In the genomic region with DNA sequence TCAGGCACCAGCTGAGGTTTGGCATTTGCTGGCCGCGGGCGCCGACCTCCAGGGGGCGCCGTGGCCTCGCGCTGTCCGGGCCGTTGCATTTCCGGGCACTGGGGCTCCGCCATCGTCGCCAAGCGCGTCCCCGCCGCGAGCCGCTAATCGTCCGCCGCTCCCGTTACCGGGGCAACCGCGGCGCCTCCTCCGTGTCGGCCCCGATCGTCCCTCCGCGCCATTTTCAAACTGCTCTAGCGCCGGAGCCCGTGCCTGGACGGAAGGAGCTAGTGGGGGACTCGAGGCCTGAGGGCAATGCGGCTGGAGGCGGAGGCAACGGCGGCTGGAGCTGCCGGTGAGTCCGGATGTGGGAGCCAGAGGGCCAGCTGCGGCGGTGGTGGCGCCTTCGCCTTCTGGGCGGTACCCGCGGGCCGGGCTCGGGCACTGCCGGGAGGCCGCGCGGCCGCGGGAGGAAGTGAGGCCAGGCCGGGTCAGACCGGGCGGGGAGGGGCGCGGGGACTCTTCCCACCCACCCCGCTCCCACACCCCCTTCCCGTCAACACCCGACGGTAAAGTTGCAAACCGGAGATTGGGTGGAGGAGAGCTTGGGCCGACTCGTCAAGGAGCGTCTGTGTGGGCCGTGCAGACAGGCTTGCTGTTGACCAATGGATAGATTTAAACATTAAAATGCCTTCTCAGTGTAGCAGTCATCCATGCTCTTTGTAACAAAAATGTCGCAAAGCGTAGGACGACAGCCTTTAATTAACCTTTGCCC, we compare ENCODE assay signal across 8 cellular contexts. TPM values are rescaled to one million over a fixed set of nuclear protein-coding genes. Genes with fewer than 3 reads are reported as not detected.
DNase-seq lines count a peak whose midpoint lies in the region; ATAC-seq and TF ChIP-seq lines count a peak whose summit lies in the region.

A gene with protein sequence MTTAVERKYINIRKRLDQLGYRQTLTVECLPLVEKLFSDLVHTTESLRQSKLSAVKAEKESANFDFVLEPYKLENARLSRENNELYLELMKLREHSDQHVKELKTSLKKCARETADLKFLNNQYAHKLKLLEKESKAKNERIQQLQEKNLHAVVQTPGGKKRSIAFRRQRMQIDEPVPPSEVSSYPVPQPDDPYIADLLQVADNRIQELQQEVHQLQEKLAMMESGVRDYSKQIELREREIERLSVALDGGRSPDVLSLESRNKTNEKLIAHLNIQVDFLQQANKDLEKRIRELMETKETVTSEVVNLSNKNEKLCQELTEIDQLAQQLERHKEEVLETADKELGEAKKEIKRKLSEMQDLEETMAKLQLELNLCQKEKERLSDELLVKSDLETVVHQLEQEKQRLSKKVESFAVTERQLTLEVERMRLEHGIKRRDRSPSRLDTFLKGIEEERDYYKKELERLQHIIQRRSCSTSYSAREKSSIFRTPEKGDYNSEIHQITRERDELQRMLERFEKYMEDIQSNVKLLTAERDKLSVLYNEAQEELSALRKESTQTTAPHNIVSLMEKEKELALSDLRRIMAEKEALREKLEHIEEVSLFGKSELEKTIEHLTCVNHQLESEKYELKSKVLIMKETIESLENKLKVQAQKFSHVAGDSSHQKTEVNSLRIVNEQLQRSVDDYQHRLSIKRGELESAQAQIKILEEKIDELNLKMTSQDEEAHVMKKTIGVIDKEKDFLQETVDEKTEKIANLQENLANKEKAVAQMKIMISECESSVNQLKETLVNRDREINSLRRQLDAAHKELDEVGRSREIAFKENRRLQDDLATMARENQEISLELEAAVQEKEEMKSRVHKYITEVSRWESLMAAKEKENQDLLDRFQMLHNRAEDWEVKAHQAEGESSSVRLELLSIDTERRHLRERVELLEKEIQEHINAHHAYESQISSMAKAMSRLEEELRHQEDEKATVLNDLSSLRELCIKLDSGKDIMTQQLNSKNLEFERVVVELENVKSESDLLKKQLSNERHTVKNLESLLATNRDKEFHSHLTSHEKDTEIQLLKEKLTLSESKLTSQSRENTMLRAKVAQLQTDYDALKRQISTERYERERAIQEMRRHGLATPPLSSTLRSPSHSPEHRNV (plus strand): TSS at position 220 of the 754 bp plus-strand sequence. CDS start 3,186 bp downstream, outside the sequence.

- H3K79me2 ChIP-seq in PC-3 (ENCODE audit: low read length): peaks cover 33% of the 10 kb centered on the region

- peak; percentile 97 for TF ChIP-seq CTCF in PC-3 (conservative IDR thresholded peaks at IDR 0.05; ENCODE audit: low read depth, low read length)
- TF ChIP-seq CTCF in epithelial cell of proximal tubule (conservative IDR thresholded peaks at IDR 0.05; ENCODE audit: low read depth, low read length): peak; percentile 86

- no peaks in the 10 kb centered on the region for H3K27me3 ChIP-seq in PC-3 (ENCODE audit: low read length)
- no peaks in the 10 kb centered on the region for H3K27me3 ChIP-seq in mucosa of rectum (ENCODE audit: control insufficient read depth in 2 of 2, insufficient read depth in 2 of 2, low read length in 2 of 2)

- H3K9me3 ChIP-seq in PC-3 (ENCODE audit: low read length) (no peaks in the 10 kb centered on the region), mucosa of rectum (ENCODE audit: control insufficient read depth in 2 of 2, low read length in 2 of 2) (no peaks in the 10 kb centered on the region)

- intact Hi-C loops in PC-3 (cut with micrococcal nuclease): loop anchor here (1.0 to 10.0 kb wide), 8 partner anchors 28 to 436 kb away; partner anchors contain the start of genes AASDH and EXOC1

- ATAC-seq in GM21723 (IDR thresholded peaks at IDR 0.05; ENCODE audit: unreplicated experiment) (peak; percentile 80), PC-3 (peak; percentile 76)

- POLR2A ChIA-PET in PC-3 (lab: Charles Lee; ENCODE audit: unreplicated experiment): interaction anchor here (0.5 to 0.9 kb wide), 12 partner anchors 8 to 915 kb away, joined by 3 to 23 read pairs (median 8); partner anchors contain the start of gene PAICS

- in situ Hi-C loops in KBM-7 (cut with MboI; ENCODE audit: low pct_unique_long_range_greater_than_20kb, low sequenced_read_pairs): no loop called here

- peak within 1 kb of the TSS; percentile 92 for H2AFZ ChIP-seq in PC-3 (ENCODE audit: low read length)

- H3F3A ChIP-seq in PC-3 (ENCODE audit: low read length, unreplicated experiment): peaks cover 4% of the 10 kb centered on the region

- H3K4me1 ChIP-seq in PC-3 (ENCODE audit: insufficient read depth, low read length): peaks cover 30% of the 10 kb centered on the region
- peaks cover 15 to 17% of the 10 kb centered on the region in 2 donors for H3K4me1 ChIP-seq in mucosa of rectum (ENCODE audit: control insufficient read depth in 2 of 2, insufficient read depth in 2 of 2, low read length in 2 of 2)

- DNase-seq in DMS79 treated with DMSO at 0.1 percent for 48 hours (lab: John Stamatoyannopoulos, UW): peak; percentile 69
- peak; percentile 96 for DNase-seq in KBM-7
- peak; percentile 96 for DNase-seq in PC-3
- DNase-seq in activated T-cell treated with anti-CD3 and anti-CD28 coated beads for 48 hours (ENCODE audit: low read depth): peak; percentile 93
- peak; percentile 50 for DNase-seq in epithelial cell of proximal tubule (ENCODE audit: low read depth)
- peak; percentile 74 to 82 for DNase-seq in stimulated activated CD8-positive, alpha-beta memory T cell treated with anti-CD3 and anti-CD28 coated beads, Interleukin-4, amount 100 ng/mL, for 4 hours (ENCODE audit: low read depth in 2 of 2, low spot score in 1 of 2)

- H4K20me1 ChIP-seq in PC-3 (ENCODE audit: low read length): no peaks in the 10 kb centered on the region

- peak within 1 kb of the TSS; percentile 92 for H3K9ac ChIP-seq in PC-3 (ENCODE audit: low read length)
- H3K9ac ChIP-seq in mucosa of rectum (ENCODE audit: low read depth in 1 of 2, low read length in 2 of 2): peak within 1 kb of the TSS; percentile 83 to 85

- H3K36me3 ChIP-seq in PC-3 (ENCODE audit: low read depth, low read length) (peaks cover 12% of the 10 kb centered on the region; the same call in 1 of the 2 replicates), mucosa of rectum (ENCODE audit: control insufficient read depth in 2 of 2, insufficient read depth in 2 of 2, low read length in 2 of 2) (peaks cover 0 to 5% of the 10 kb centered on the region in 2 donors)

- peak within 1 kb of the TSS; percentile 96 for H3K4me2 ChIP-seq in PC-3 (ENCODE audit: low read length)

- H3K4me3 ChIP-seq in PC-3 (ENCODE audit: low read length) (peak within 1 kb of the TSS; percentile 81), epithelial cell of proximal tubule (ENCODE audit: low read depth, low read length) (peak within 1 kb of the TSS; percentile 78), mucosa of rectum (ENCODE audit: low read length in 2 of 2) (peak within 1 kb of the TSS; percentile 88 to 94)

- BruUV-seq in PC-3 (replicated peaks; lab: Mats Ljungman, UMichigan): no TSS peak

- CTCF ChIA-PET in PC-3 (lab: Charles Lee): interaction anchor here (0.5 to 1.2 kb wide), 6 partner anchors 8 to 569 kb away, joined by 3 to 4 read pairs (median 4); no protein-coding TSS in a partner anchor

- H3K9me2 ChIP-seq in PC-3 (replicated peaks; ENCODE audit: low read length): no peaks in the 10 kb centered on the region

- H3K27ac ChIP-seq in PC-3 (ENCODE audit: low read length) (peak within 1 kb of the TSS; percentile 93), mucosa of rectum (ENCODE audit: low read depth in 2 of 2, low read length in 2 of 2) (peak within 1 kb of the TSS; percentile 93 to 95)

RNA-seq across cellular contexts. Expression of the gene that starts here (rescaled TPM):
- total RNA-seq in PC-3 (2014; rRNA removed): 14.8 and 19.1 TPM in 2 replicates
- 5.7 and 7.8 TPM in 2 replicates for total RNA-seq in epithelial cell of proximal tubule

Comparison
In these comparisons a context has a peak if more than half of its experiments do, and no peak if none do; other contexts are left out.
1. Peak in every context shown above with its lines: DNase-seq, ATAC-seq, H3K4me3 ChIP-seq and H3K27ac ChIP-seq.